In genomic region chr7:123533929-123534382, GRCh38 we compare ENCODE assay signal across 8 cellular contexts. TPM values are rescaled to one million over a fixed set of nuclear protein-coding genes. Genes with fewer than 3 reads are reported as not detected.
DNase-seq lines count a peak whose midpoint lies in the region; ATAC-seq and TF ChIP-seq lines count a peak whose summit lies in the region.

No MANE protein-coding gene starts in this region.

- H3K4me3 Mint-ChIP-seq in activated CD8-positive, alpha-beta T cell treated with anti-CD3 and anti-CD28 coated beads for 36 hours = peak overlapping the region; percentile 86
- H3K4me3 Mint-ChIP-seq in stimulated activated naive CD8-positive, alpha-beta T cell treated with anti-CD3 and anti-CD28 coated beads, Interleukin-15, amount 100 ng/mL, for 72 hours = peak overlapping the region; percentile 86 to 93

- CTCF ChIA-PET in activated CD8-positive, alpha-beta T cell treated with anti-CD3 and anti-CD28 coated beads for 36 hours (lab: Charles Lee) = interaction anchor here (0.7 to 2.3 kb wide), 3 partner anchors 27 to 40 kb away, joined by 3 to 11 read pairs (median 3); no protein-coding TSS in a partner anchor

- intact Hi-C loops in activated CD8-positive, alpha-beta T cell treated with anti-CD3 and anti-CD28 coated beads for 36 hours (cut with micrococcal nuclease) = no loop called here

- H3K27ac Mint-ChIP-seq in activated CD8-positive, alpha-beta T cell treated with anti-CD3 and anti-CD28 coated beads for 36 hours = no peak overlapping the region
- no peak overlapping the region for H3K27ac Mint-ChIP-seq in stimulated activated naive CD8-positive, alpha-beta T cell treated with anti-CD3 and anti-CD28 coated beads, Interleukin-15, amount 100 ng/mL, for 72 hours

- H3K4me1 Mint-ChIP-seq in activated CD8-positive, alpha-beta T cell treated with anti-CD3 and anti-CD28 coated beads for 36 hours (ENCODE audit: low read depth) = peaks cover 29% of the 10 kb centered on the region
- peaks cover 30% of the 10 kb centered on the region for H3K4me1 Mint-ChIP-seq in stimulated activated naive CD8-positive, alpha-beta T cell treated with anti-CD3 and anti-CD28 coated beads, Interleukin-15, amount 100 ng/mL, for 72 hours

- no peaks in the 10 kb centered on the region for H3K36me3 Mint-ChIP-seq in activated CD8-positive, alpha-beta T cell treated with anti-CD3 and anti-CD28 coated beads for 36 hours (ENCODE audit: low read depth)

- POLR2A ChIA-PET in activated CD8-positive, alpha-beta T cell treated with anti-CD3 and anti-CD28 coated beads for 36 hours (lab: Charles Lee) = interaction anchor here (0.7 kb wide), 1 partner anchor 131 kb away, joined by 3 read pairs; no protein-coding TSS in a partner anchor

- DNase-seq in AG09309 (ENCODE audit: low read depth) (no peak), hippocampal formation (lab: John Stamatoyannopoulos, UW) (peak; percentile 22 to 30), NCI-H774 (lab: John Stamatoyannopoulos, UW) (no peak), NCI-H146 (lab: John Stamatoyannopoulos, UW) (no peak)
- DNase-seq in activated CD8-positive, alpha-beta T cell treated with anti-CD3 and anti-CD28 coated beads for 36 hours = peak; percentile 23
- no peak for DNase-seq in stimulated activated naive CD8-positive, alpha-beta T cell treated with anti-CD3 and anti-CD28 coated beads, Interleukin-15, amount 100 ng/mL, for 72 hours

- peaks cover 18% of the 10 kb centered on the region for H3K27me3 Mint-ChIP-seq in activated CD8-positive, alpha-beta T cell treated with anti-CD3 and anti-CD28 coated beads for 36 hours
- peaks cover 24% of the 10 kb centered on the region for H3K27me3 Mint-ChIP-seq in stimulated activated naive CD8-positive, alpha-beta T cell treated with anti-CD3 and anti-CD28 coated beads, Interleukin-15, amount 100 ng/mL, for 72 hours

- H3K9me3 Mint-ChIP-seq in activated CD8-positive, alpha-beta T cell treated with anti-CD3 and anti-CD28 coated beads for 36 hours = no peaks in the 10 kb centered on the region
- H3K9me3 Mint-ChIP-seq in stimulated activated naive CD8-positive, alpha-beta T cell treated with anti-CD3 and anti-CD28 coated beads, Interleukin-15, amount 100 ng/mL, for 72 hours = no peaks in the 10 kb centered on the region

- TF ChIP-seq CTCF in AG09309 (IDR thresholded peaks at IDR 0.05; ENCODE audit: control insufficient read depth, insufficient read depth, low read depth, low read length, missing control alignments) = no peak
- no peak for TF ChIP-seq CTCF in activated CD8-positive, alpha-beta T cell treated with anti-CD3 and anti-CD28 coated beads for 36 hours (IDR thresholded peaks at IDR 0.05)

- peak overlapping the region; percentile 86 for H3K4me3 ChIP-seq in AG09309 (ENCODE audit: control insufficient read depth, low read depth, low read length)

- peak; percentile 1 for ATAC-seq in GM19025 (IDR thresholded peaks at IDR 0.05; ENCODE audit: low read depth, unreplicated experiment)
- ATAC-seq in HG03159 (IDR thresholded peaks at IDR 0.05; ENCODE audit: unreplicated experiment) = peak; percentile 29
- ATAC-seq in activated CD8-positive, alpha-beta T cell treated with anti-CD3 and anti-CD28 coated beads for 36 hours = no peak
- ATAC-seq in stimulated activated naive CD8-positive, alpha-beta T cell treated with anti-CD3 and anti-CD28 coated beads, Interleukin-15, amount 100 ng/mL, for 72 hours = peak; percentile 56

RNA-seq across cellular contexts. Expression of gene IQUB, which starts 0.4 kb away (rescaled TPM):
- under 1 TPM in 1 of 2 experiments, not detected in 1; 0.09 TPM for total RNA-seq in activated CD8-positive, alpha-beta T cell treated with anti-CD3 and anti-CD28 coated beads for 36 hours

RNA-seq across cellular contexts. Expression of gene NDUFA5, which starts 23.7 kb away (rescaled TPM):
- total RNA-seq in activated CD8-positive, alpha-beta T cell treated with anti-CD3 and anti-CD28 coated beads for 36 hours = 10 to 100 TPM; 62.8 to 63.7 TPM

Comparison
In these comparisons a context has a peak if more than half of its experiments do, and no peak if none do; other contexts are left out.
1. DNase-seq: peak in activated CD8-positive, alpha-beta T cell treated with anti-CD3 and anti-CD28 coated beads for 36 hours (single experiment) and hippocampal formation (2 of 2); none in AG09309 (single experiment), stimulated activated naive CD8-positive, alpha-beta T cell treated with anti-CD3 and anti-CD28 coated beads, Interleukin-15, amount 100 ng/mL, for 72 hours (0 of 2), NCI-H774 (single experiment) and NCI-H146 (single experiment).